Comparison of ENCODE assay signal across 7 cellular contexts in the genomic region with DNA sequence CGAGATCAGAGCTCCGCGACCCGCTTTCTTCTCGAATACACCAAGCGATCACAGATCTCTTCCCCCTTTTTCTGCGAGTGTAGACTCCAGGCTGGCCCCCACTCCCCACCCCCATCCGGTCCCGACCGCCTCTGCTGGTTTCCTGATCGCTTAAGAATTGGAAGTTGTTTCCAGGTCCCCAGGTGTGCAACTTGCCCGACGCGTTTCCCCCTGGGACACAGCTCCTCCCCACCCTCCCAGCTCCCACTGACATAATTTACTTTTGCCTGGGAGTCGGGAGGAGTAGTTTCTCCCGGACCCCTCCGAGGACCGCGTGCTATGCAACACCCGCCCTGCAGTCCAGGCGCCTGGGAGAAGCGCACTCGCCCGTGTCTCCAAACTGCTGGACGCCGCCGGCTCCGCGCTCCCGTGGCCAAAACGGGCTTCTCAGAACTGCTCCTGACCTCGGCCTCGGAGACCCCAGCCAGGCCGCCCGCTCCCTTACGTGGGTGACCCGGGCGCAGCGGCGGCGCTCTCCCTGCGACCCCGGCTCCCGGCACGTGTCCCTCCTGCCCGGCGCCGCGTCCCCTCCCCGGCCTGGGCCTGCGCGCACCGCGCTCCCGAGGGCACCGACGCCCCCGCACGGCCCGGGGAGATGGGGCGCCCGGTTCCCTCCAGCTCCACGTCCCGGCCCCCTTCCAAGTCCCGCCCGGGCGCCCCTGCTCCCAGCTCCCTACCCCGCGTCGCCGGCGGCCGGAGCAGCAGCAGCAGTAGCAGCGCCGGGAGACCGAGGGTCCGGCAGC. TPM values are rescaled to one million over a fixed set of nuclear protein-coding genes. Genes with fewer than 3 reads are reported as not detected.
A peak's percentile ranks its signal among the peaks of the same experiment; 100 is the strongest.
DNase-seq lines count a peak whose midpoint lies in the region; ATAC-seq, FAIRE-seq and TF ChIP-seq lines count a peak whose summit lies in the region.

No MANE protein-coding gene starts in this region.

- no peaks in the 10 kb centered on the region for H3K9me2 ChIP-seq in OCI-LY7 (ENCODE audit: insufficient read depth, low read length)

- ATAC-seq in GM18519 (IDR thresholded peaks at IDR 0.05; ENCODE audit: low FRiP score, unreplicated experiment) (peak; percentile 4), HG02798 (IDR thresholded peaks at IDR 0.05; ENCODE audit: poor library complexity, unreplicated experiment) (peak; percentile 14), pancreas (peak; percentile 58 to 66 (median 62))

- TF ChIP-seq CTCF in OCI-LY7 (conservative IDR thresholded peaks at IDR 0.05; ENCODE audit: low read length) (no peak), glutamatergic neuron (IDR thresholded peaks at IDR 0.05; ENCODE audit: partially characterized antibody, unreplicated experiment) (no peak), pancreas (IDR thresholded peaks at IDR 0.05) (no peak)

- FAIRE-seq in pancreas (lab: Jason Lieb, UNC), result no peak

- H4K20me1 ChIP-seq in OCI-LY7 (ENCODE audit: insufficient read depth, low read length), result no peaks in the 10 kb centered on the region

- H3K79me2 ChIP-seq in OCI-LY7 (ENCODE audit: insufficient read depth, low read depth, low read length), result no peaks in the 10 kb centered on the region

- H3K36me3 ChIP-seq in OCI-LY7 (ENCODE audit: insufficient read depth, low read length), result no peaks in the 10 kb centered on the region
- no peaks in the 10 kb centered on the region for H3K36me3 ChIP-seq in pancreas

- peaks cover 19% of the 10 kb centered on the region for H3K4me1 ChIP-seq in OCI-LY7 (ENCODE audit: insufficient read depth, low read length, poor library complexity, severe bottlenecking)
- peaks cover 10 to 31% (median 24%) of the 10 kb centered on the region in 3 donors for H3K4me1 ChIP-seq in pancreas

- POLR2A ChIA-PET in OCI-LY7 (lab: Charles Lee), result interaction anchor here (0.7 to 2.8 kb wide), 7 partner anchors 11 to 94 kb away, joined by 3 to 13 read pairs (median 3); no protein-coding TSS in a partner anchor

- BruUV-seq in OCI-LY7 (replicated peaks; lab: Mats Ljungman, UMichigan), result no TSS peak

- H3K9me3 Mint-ChIP-seq in glutamatergic neuron (ENCODE audit: unreplicated experiment), result peaks cover 2% of the 10 kb centered on the region

- intact Hi-C loops in OCI-LY7 (cut with micrococcal nuclease; ENCODE audit: unreplicated experiment), result loop anchor here (2.0 to 5.0 kb wide), 2 partner anchors 86 to 530 kb away; partner anchors contain the start of gene FBH1
- intact Hi-C loops in pancreas (cut with DNase I), result no loop called here

- peak overlapping the region; percentile 89 for H3K4me3 ChIP-seq in OCI-LY7 (ENCODE audit: low read depth, low read length, poor library complexity, severe bottlenecking)
- H3K4me3 ChIP-seq in pancreas, result peak overlapping the region; percentile 86 to 96 (median 91)

- DNase-seq in OCI-LY7 (ENCODE audit: low spot score) (peak; percentile 49), glutamatergic neuron (peak; percentile 54), pancreas (peak; percentile 55 to 87 (median 68)), NCI-H2227 (lab: John Stamatoyannopoulos, UW; ENCODE audit: unreplicated experiment) (no peak)
- peak; percentile 20 for DNase-seq in activated gamma-delta T cell treated with anti-CD3 and anti-CD28 coated beads, Interleukin-2, amount 50 U/mL, for 16 hours (ENCODE audit: low read depth)

- no peaks in the 10 kb centered on the region for H3K36me3 Mint-ChIP-seq in glutamatergic neuron (ENCODE audit: unreplicated experiment)

- H2AFZ ChIP-seq in OCI-LY7 (ENCODE audit: low read length), result peak overlapping the region; percentile 79

- H3K9me3 ChIP-seq in OCI-LY7 (ENCODE audit: low read length), result no peaks in the 10 kb centered on the region
- no peaks in the 10 kb centered on the region for H3K9me3 ChIP-seq in pancreas

- CTCF ChIA-PET in OCI-LY7 (lab: Charles Lee; ENCODE audit: unreplicated experiment), result no interaction called here

- no peaks in the 10 kb centered on the region for H3K27me3 ChIP-seq in pancreas

- peaks cover 9% of the 10 kb centered on the region for H3K27me3 Mint-ChIP-seq in glutamatergic neuron (ENCODE audit: unreplicated experiment)

- H3K27ac Mint-ChIP-seq in glutamatergic neuron (ENCODE audit: unreplicated experiment), result no peak overlapping the region

- 0 to 1% methylated on average over 54 to 77 of the region's 77 CpGs for WGBS in pancreas, 2 donors

- peaks cover 4% of the 10 kb centered on the region for H3K4me1 Mint-ChIP-seq in glutamatergic neuron (ENCODE audit: low read depth, unreplicated experiment)

- peak overlapping the region; percentile 81 for H3K4me3 Mint-ChIP-seq in glutamatergic neuron (ENCODE audit: unreplicated experiment)

- H3K27ac ChIP-seq in OCI-LY7 (ENCODE audit: low read depth, low read length, poor library complexity, severe bottlenecking) (peak overlapping the region; percentile 33), pancreas (peak overlapping the region; percentile 95 to 100 (median 98))

- peak overlapping the region; percentile 87 for H3K4me2 ChIP-seq in OCI-LY7 (ENCODE audit: low read length)

RNA-seq across cellular contexts. Expression of gene IL15RA, which starts 0.5 kb away (rescaled TPM):
- 5.5 and 14.5 TPM in 2 replicates for total RNA-seq in OCI-LY7 (2014; rRNA removed; shearing (Covaris generic))
- total RNA-seq in OCI-LY7 (2022) (5.9 and 7.6 TPM in 2 replicates), glutamatergic neuron (ENCODE audit: unreplicated experiment) (not detected), pancreas (10 to 100 TPM in 3 of 6 donors, 1 to 10 TPM in 3; 6.9 to 14.3 (median 11.0) TPM)
- polyA plus RNA-seq in pancreas, result 10 to 100 TPM in 1 of 2 donors, 1 to 10 TPM in 1; 10.0 to 12.2 TPM

Comparison
In these comparisons a context has a peak if more than half of its experiments do, and no peak if none do; other contexts are left out.
1. ATAC-seq: peak in every context shown above with its lines; median percentile 62 in pancreas; 14 in HG02798; 4 in GM18519.